19 cellular contexts compared by ENCODE assay signal in the genomic region with DNA sequence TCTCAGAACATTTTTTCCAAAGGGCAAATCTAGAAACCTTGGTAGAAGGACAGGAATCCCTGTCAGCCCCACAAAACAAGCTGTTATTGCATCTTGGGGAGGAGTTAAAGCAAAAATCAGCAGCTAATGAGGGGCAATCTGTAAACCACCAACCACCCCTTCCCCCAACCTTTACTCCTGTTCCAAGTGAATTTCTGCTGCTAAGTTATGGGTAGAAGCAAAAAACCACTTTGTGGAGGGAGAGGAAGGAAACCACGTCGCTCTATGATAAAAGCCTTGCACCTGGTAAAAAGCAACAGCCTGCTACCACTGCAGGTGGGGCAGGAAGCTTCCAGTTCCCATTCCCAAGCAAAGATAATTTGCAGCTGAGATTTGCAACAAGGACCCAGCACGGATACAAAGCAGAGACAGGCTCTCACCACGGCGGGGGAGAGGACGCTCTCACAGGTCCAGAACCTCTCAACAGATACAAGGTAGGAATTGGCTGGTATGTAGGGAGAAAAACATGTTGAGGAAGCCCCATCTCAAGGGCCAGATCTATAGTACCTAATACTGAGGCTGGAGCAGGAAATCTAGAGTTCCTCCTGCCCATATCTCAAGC. TPM values are rescaled to one million over a fixed set of nuclear protein-coding genes. Genes with fewer than 3 reads are reported as not detected.
DNase-seq lines count a peak whose midpoint lies in the region; ATAC-seq and TF ChIP-seq lines count a peak whose summit lies in the region.
"Had no signal": no experiment of that assay in that cellular context is flagged by ENCODE, and none has a peak within 500 bp of the region (broad histone marks: within the 10 kb centered on the region; RNA-seq: fewer than 3 reads in every experiment).

No MANE protein-coding gene starts in this region.

- DNase-seq in GM23338 (ENCODE audit: low spot score) (no peak), endothelial cell (ENCODE audit: low spot score) (peak; percentile 21), neuronal stem cell (ENCODE audit: low spot score) (no peak), substantia nigra (lab: John Stamatoyannopoulos, UW) (no peak)
- peak; percentile 79 for DNase-seq in Jurkat, Clone E6-1 (ENCODE audit: low read depth, low spot score)
- no peak for DNase-seq in central memory CD4-positive, alpha-beta T cell
- DNase-seq: ACHN; BE2C; C1 segment of cervical spinal cord; Caco-2; CD4-positive, CD25-positive, alpha-beta regulatory T cell; GDM1; GOT3; HCEC 1CT; IMR-90; KBM-7 had no signal

- no peak overlapping the region for H2BK12ac ChIP-seq in neuronal stem cell (ENCODE audit: low read length)

- H2AK5ac ChIP-seq in neuronal stem cell (ENCODE audit: low read depth, low read length): no peak overlapping the region

- H3K36me3 Mint-ChIP-seq in GM23338 (ENCODE audit: low read depth): no peaks in the 10 kb centered on the region
- H3K36me3 Mint-ChIP-seq in endothelial cell (ENCODE audit: low read depth, unreplicated experiment): peaks cover 3% of the 10 kb centered on the region
- H3K36me3 Mint-ChIP-seq: CD4-positive, CD25-positive, alpha-beta regulatory T cell had no signal

- H2BK15ac ChIP-seq in neuronal stem cell (ENCODE audit: low read length): no peak overlapping the region

- no peaks in the 10 kb centered on the region for H3K79me1 ChIP-seq in neuronal stem cell (ENCODE audit: low read depth, low read length)

- H3K4me2 ChIP-seq in GM23338 (no peak overlapping the region), neuronal stem cell (ENCODE audit: insufficient read depth, low read length, poor library complexity, severe bottlenecking) (no peak overlapping the region)

- no peak overlapping the region for H3K14ac ChIP-seq in neuronal stem cell (ENCODE audit: low read length)

- no peak overlapping the region for H4K91ac ChIP-seq in neuronal stem cell (ENCODE audit: low read depth, low read length, poor library complexity)

- no peak overlapping the region for H3K9ac ChIP-seq in neuronal stem cell (ENCODE audit: low read depth, low read length, poor library complexity)

- TF ChIP-seq CTCF in GM23338 (conservative IDR thresholded peaks at IDR 0.05; ENCODE audit: low read depth in 2 of 2) (no peak), endothelial cell (IDR thresholded peaks at IDR 0.05; ENCODE audit: unreplicated experiment) (no peak)

- H3K27ac Mint-ChIP-seq in GM23338 (no peak overlapping the region), endothelial cell (ENCODE audit: unreplicated experiment) (peak overlapping the region; percentile 97)
- H3K27ac Mint-ChIP-seq: CD4-positive, CD25-positive, alpha-beta regulatory T cell had no signal

- no peak overlapping the region for H2BK120ac ChIP-seq in neuronal stem cell (ENCODE audit: low read depth, low read length)

- H2BK5ac ChIP-seq in neuronal stem cell (ENCODE audit: low read length): no peak overlapping the region

- no peaks in the 10 kb centered on the region for H3K36me3 ChIP-seq in GM23338 (ENCODE audit: insufficient read depth)
- no peaks in the 10 kb centered on the region for H3K36me3 ChIP-seq in neuronal stem cell (replicated peaks in 1 of 2; ENCODE audit: control insufficient read depth in 2 of 2, insufficient read depth in 2 of 2, low read length in 2 of 2)
- H3K36me3 ChIP-seq: BE2C had no signal

- peak overlapping the region; percentile 5 for H3K23ac ChIP-seq in neuronal stem cell (ENCODE audit: low read depth, low read length, poor library complexity)

- no peaks in the 10 kb centered on the region for H3K9me3 ChIP-seq in neuronal stem cell (replicated peaks in 1 of 2; ENCODE audit: control insufficient read depth in 2 of 2, insufficient read depth in 1 of 2, low read depth in 1 of 2, low read length in 2 of 2)
- H3K9me3 ChIP-seq: BE2C had no signal

- H3K9me3 Mint-ChIP-seq in GM23338: 0 out of 3 replicates have a peak, but pooled peaks cover 3% of the 10 kb centered on the region
- no peaks in the 10 kb centered on the region for H3K9me3 Mint-ChIP-seq in endothelial cell (ENCODE audit: unreplicated experiment)

- no peaks in the 10 kb centered on the region for H3K27me3 ChIP-seq in GM23338 (ENCODE audit: insufficient read depth)
- no peaks in the 10 kb centered on the region for H3K27me3 ChIP-seq in neuronal stem cell (ENCODE audit: control insufficient read depth in 3 of 3, insufficient read depth in 3 of 3, low read depth in 1 of 3, low read length in 3 of 3)
- H3K27me3 ChIP-seq: BE2C had no signal

- no peaks in the 10 kb centered on the region for H4K20me1 ChIP-seq in GM23338 (replicated peaks; ENCODE audit: insufficient read depth)

- no peak overlapping the region for H3K4ac ChIP-seq in neuronal stem cell (ENCODE audit: low read length)

- no peaks in the 10 kb centered on the region for H3K27me3 Mint-ChIP-seq in GM23338 (ENCODE audit: insufficient read depth, low read depth, poor library complexity)
- no peaks in the 10 kb centered on the region for H3K27me3 Mint-ChIP-seq in endothelial cell (ENCODE audit: unreplicated experiment)
- H3K27me3 Mint-ChIP-seq: CD4-positive, CD25-positive, alpha-beta regulatory T cell had no signal

- H3K4me1 Mint-ChIP-seq in GM23338 (no peaks in the 10 kb centered on the region), endothelial cell (ENCODE audit: unreplicated experiment) (peaks cover 46% of the 10 kb centered on the region)
- H3K4me1 Mint-ChIP-seq: CD4-positive, CD25-positive, alpha-beta regulatory T cell had no signal

- H3K4me3 ChIP-seq in GM23338 (no peak overlapping the region), neuronal stem cell (ENCODE audit: low read length in 2 of 2) (no peak overlapping the region)
- no peak overlapping the region for H3K4me3 ChIP-seq in Jurkat, Clone E6-1 (ENCODE audit: low read length)

- ATAC-seq in GM23338: no peak
- no peak for ATAC-seq in GM18519 (IDR thresholded peaks at IDR 0.05; ENCODE audit: low FRiP score, unreplicated experiment)

- H2AFZ ChIP-seq in GM23338 (0 out of 2 replicates have a peak overlapping the region, but pooled peaks have one; percentile 14), neuronal stem cell (ENCODE audit: low read length) (no peak overlapping the region)

- H4K8ac ChIP-seq in neuronal stem cell (ENCODE audit: low read depth, low read length): no peak overlapping the region

- no peaks in the 10 kb centered on the region for H3K9me2 ChIP-seq in GM23338 (ENCODE audit: insufficient read depth)

- H3K79me2 ChIP-seq in GM23338 (replicated peaks; ENCODE audit: insufficient read depth): no peaks in the 10 kb centered on the region

- H3K4me1 ChIP-seq in GM23338 (ENCODE audit: insufficient read depth) (no peaks in the 10 kb centered on the region), neuronal stem cell (ENCODE audit: control insufficient read depth in 2 of 2, insufficient read depth in 1 of 2, low read depth in 1 of 2, low read length in 2 of 2) (no peaks in the 10 kb centered on the region)
- H3K4me1 ChIP-seq: BE2C, Caco-2 had no signal

- H3K27ac ChIP-seq in GM23338 (ENCODE audit: low read depth) (no peak overlapping the region), neuronal stem cell (replicated peaks; ENCODE audit: low read length) (no peak overlapping the region), substantia nigra (ENCODE audit: low read depth, low read length, poor library complexity, severe bottlenecking) (no peak overlapping the region)

- WGBS in neuronal stem cell (ENCODE audit: extremely low coverage in 2 of 2, insufficient read length in 2 of 2, insufficient replicate concordance in 1 of 2), 2 donors: no CpG with 5 or more reads among the region's 6 CpGs

- H3K4me3 Mint-ChIP-seq in GM23338 (no peak overlapping the region), endothelial cell (ENCODE audit: unreplicated experiment) (peak overlapping the region; percentile 95)
- H3K4me3 Mint-ChIP-seq: CD4-positive, CD25-positive, alpha-beta regulatory T cell had no signal

- no peak overlapping the region for H3K18ac ChIP-seq in neuronal stem cell (ENCODE audit: low read length)

- H3F3A ChIP-seq in GM23338 (replicated peaks; ENCODE audit: low read depth): no peaks in the 10 kb centered on the region

TF ChIP-seq in GM23338, 12 proteins besides CTCF, POLR2A, EP300 and RAD21 (continues in another document):
- no peak for TF ChIP-seq STAT1 (IDR thresholded peaks at IDR 0.05; ENCODE audit: unreplicated experiment)
- TF ChIP-seq, protein P1, sequence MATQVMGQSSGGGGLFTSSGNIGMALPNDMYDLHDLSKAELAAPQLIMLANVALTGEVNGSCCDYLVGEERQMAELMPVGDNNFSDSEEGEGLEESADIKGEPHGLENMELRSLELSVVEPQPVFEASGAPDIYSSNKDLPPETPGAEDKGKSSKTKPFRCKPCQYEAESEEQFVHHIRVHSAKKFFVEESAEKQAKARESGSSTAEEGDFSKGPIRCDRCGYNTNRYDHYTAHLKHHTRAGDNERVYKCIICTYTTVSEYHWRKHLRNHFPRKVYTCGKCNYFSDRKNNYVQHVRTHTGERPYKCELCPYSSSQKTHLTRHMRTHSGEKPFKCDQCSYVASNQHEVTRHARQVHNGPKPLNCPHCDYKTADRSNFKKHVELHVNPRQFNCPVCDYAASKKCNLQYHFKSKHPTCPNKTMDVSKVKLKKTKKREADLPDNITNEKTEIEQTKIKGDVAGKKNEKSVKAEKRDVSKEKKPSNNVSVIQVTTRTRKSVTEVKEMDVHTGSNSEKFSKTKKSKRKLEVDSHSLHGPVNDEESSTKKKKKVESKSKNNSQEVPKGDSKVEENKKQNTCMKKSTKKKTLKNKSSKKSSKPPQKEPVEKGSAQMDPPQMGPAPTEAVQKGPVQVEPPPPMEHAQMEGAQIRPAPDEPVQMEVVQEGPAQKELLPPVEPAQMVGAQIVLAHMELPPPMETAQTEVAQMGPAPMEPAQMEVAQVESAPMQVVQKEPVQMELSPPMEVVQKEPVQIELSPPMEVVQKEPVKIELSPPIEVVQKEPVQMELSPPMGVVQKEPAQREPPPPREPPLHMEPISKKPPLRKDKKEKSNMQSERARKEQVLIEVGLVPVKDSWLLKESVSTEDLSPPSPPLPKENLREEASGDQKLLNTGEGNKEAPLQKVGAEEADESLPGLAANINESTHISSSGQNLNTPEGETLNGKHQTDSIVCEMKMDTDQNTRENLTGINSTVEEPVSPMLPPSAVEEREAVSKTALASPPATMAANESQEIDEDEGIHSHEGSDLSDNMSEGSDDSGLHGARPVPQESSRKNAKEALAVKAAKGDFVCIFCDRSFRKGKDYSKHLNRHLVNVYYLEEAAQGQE (IDR thresholded peaks at IDR 0.05; ENCODE audit: unreplicated experiment): no peak

RNA-seq across cellular contexts. Expression of a gene that starts 10.7 kb away (rescaled TPM):
- not detected in 2 replicates for total RNA-seq in GM23338 (2014; rRNA removed; shearing (Covaris generic))
- not detected in 2 replicates for polyA plus RNA-seq in GM23338 (2016; fragmentation: Nextera tagmentation; extraction: Ambion mirVana)
- not detected for polyA plus RNA-seq in Jurkat, Clone E6-1 (2012; ENCODE audit: insufficient read depth, insufficient read length)
- 0.31 TPM for total RNA-seq in endothelial cell (ENCODE audit: unreplicated experiment)
- 0.03 TPM for polyA plus RNA-seq in neuronal stem cell (2013, experiment 1 of 2)
- not detected for polyA plus RNA-seq in neuronal stem cell (2013, experiment 2 of 2)
- total RNA-seq: CD4-positive, CD25-positive, alpha-beta regulatory T cell; Daoy; HT-29 had no signal
- polyA plus RNA-seq: CD4-positive, CD25-positive, alpha-beta regulatory T cell had no signal

Comparison
In these comparisons a context has a peak if more than half of its experiments do, and no peak if none do; other contexts are left out.
1. DNase-seq: peak in Jurkat, Clone E6-1 (single experiment) and endothelial cell (single experiment); none in GM23338 (single experiment), neuronal stem cell (single experiment), substantia nigra (0 of 49) and central memory CD4-positive, alpha-beta T cell (single experiment).